Comparison of ENCODE assay signal across 17 cellular contexts in genomic region chr10:31456463-31456862, GRCh38.
DNase-seq lines count a peak whose midpoint lies in the region; ATAC-seq, FAIRE-seq and TF ChIP-seq lines count a peak whose summit lies in the region.
"Had no signal": no experiment of that assay in that cellular context is flagged by ENCODE, and none has a peak within 500 bp of the region (broad histone marks: within the 10 kb centered on the region; RNA-seq: fewer than 3 reads in every experiment).

No MANE protein-coding gene starts in this region.

- H3K9me2 ChIP-seq in GM23248 (ENCODE audit: insufficient read depth), result no peaks in the 10 kb centered on the region

- no peak for FAIRE-seq in kidney (lab: Jason Lieb, UNC)
- FAIRE-seq: D721Med had no signal

- peaks cover 4% of the 10 kb centered on the region for H3K9me3 Mint-ChIP-seq in glutamatergic neuron (ENCODE audit: unreplicated experiment)

- H3K4me3 Mint-ChIP-seq in glutamatergic neuron (ENCODE audit: unreplicated experiment), result no peak overlapping the region
- H3K4me3 Mint-ChIP-seq: CD4-positive, CD25-positive, alpha-beta regulatory T cell had no signal

- H3K27ac Mint-ChIP-seq in glutamatergic neuron (ENCODE audit: unreplicated experiment), result no peak overlapping the region
- H3K27ac Mint-ChIP-seq: CD4-positive, CD25-positive, alpha-beta regulatory T cell had no signal

- H3K4me3 ChIP-seq in AG10803 (ENCODE audit: low read length) (no peak overlapping the region), GM23248 (no peak overlapping the region), astrocyte of the cerebellum (ENCODE audit: low read depth, low read length) (no peak overlapping the region), fibroblast of pulmonary artery (replicated peaks; ENCODE audit: low read depth, low read length) (no peak overlapping the region), kidney (ENCODE audit: low read length in 2 of 2) (no peak overlapping the region)

- peaks cover 100% of the 10 kb centered on the region for H3K79me2 ChIP-seq in GM23248 (ENCODE audit: insufficient read depth)

- peaks cover 5% of the 10 kb centered on the region for H3K27me3 Mint-ChIP-seq in glutamatergic neuron (ENCODE audit: unreplicated experiment)
- H3K27me3 Mint-ChIP-seq: CD4-positive, CD25-positive, alpha-beta regulatory T cell had no signal

- in situ Hi-C loops in GM23248 (cut with MboI), result no loop called here
- in situ Hi-C loops in astrocyte of the cerebellum (cut with HindIII; ENCODE audit: low sequenced_read_pairs), result no loop called here

- H3K4me1 ChIP-seq in GM23248 (ENCODE audit: insufficient read depth) (peaks cover 13% of the 10 kb centered on the region; the same call in 1 of the 2 replicates), kidney (ENCODE audit: control insufficient read depth in 1 of 2, insufficient read depth in 1 of 2, low read depth in 1 of 2, low read length in 2 of 2) (peaks cover 0 to 2% of the 10 kb centered on the region in 2 donors)
- H3K4me1 ChIP-seq: BE2C, Caco-2 had no signal

- H3K9ac ChIP-seq in GM23248 (no peak overlapping the region), kidney (ENCODE audit: low read length in 2 of 2) (no peak overlapping the region)

- intact Hi-C loops in kidney (cut with DNase I), result no loop called here

- no peak for TF ChIP-seq POLR2A in erythroblast (IDR thresholded peaks at IDR 0.05; ENCODE audit: low read length)

- H3K4me1 Mint-ChIP-seq in glutamatergic neuron (ENCODE audit: low read depth, unreplicated experiment), result peaks cover 8% of the 10 kb centered on the region

- H2AFZ ChIP-seq in GM23248, result no peak overlapping the region

- H3K9me3 ChIP-seq in GM23248 (ENCODE audit: low read depth) (no peaks in the 10 kb centered on the region), kidney (ENCODE audit: control insufficient read depth in 1 of 2, low read length in 2 of 2) (peaks cover 0 to 2% of the 10 kb centered on the region in 2 donors)
- H3K9me3 ChIP-seq: BE2C, Caco-2 had no signal

- TF ChIP-seq CTCF in AG10803 (conservative IDR thresholded peaks at IDR 0.05; ENCODE audit: low read length) (no peak), astrocyte of the cerebellum (IDR thresholded peaks at IDR 0.05; ENCODE audit: low read depth, low read length, missing control alignments) (no peak), fibroblast of pulmonary artery (IDR thresholded peaks at IDR 0.05; ENCODE audit: low read length, missing control alignments) (no peak), kidney (IDR thresholded peaks at IDR 0.05; ENCODE audit: borderline replicate concordance, extremely low read depth, insufficient read depth) (no peak), glutamatergic neuron (IDR thresholded peaks at IDR 0.05; ENCODE audit: partially characterized antibody, unreplicated experiment) (no peak)

- H3F3A ChIP-seq in GM23248 (ENCODE audit: insufficient read depth), result 0 out of 2 replicates have a peak, but pooled peaks cover 6% of the 10 kb centered on the region

- 0 out of 2 replicates have a peak, but pooled peaks cover 5% of the 10 kb centered on the region for H4K20me1 ChIP-seq in GM23248 (ENCODE audit: insufficient read depth)

- no peaks in the 10 kb centered on the region for H3K27me3 ChIP-seq in GM23248 (replicated peaks; ENCODE audit: insufficient read depth)
- H3K27me3 ChIP-seq: BE2C had no signal

- H3K4me2 ChIP-seq in GM23248 (ENCODE audit: unreplicated experiment), result no peak overlapping the region

- peaks cover 7% of the 10 kb centered on the region for H3K36me3 Mint-ChIP-seq in glutamatergic neuron (ENCODE audit: unreplicated experiment)

- 47 to 64% methylated on average over 1 of the region's 1 CpG for WGBS in GM23248 (ENCODE audit: low coverage in 1 of 2, low lambda C conversion rate in 2 of 2, missing lambda C conversion rate in 2 of 2), 2 experiments

- DNase-seq in AG10803 (ENCODE audit: low read depth) (peak; percentile 9), GM23248 (peak; percentile 6), astrocyte of the cerebellum (ENCODE audit: low read depth) (peak; percentile 20), fibroblast of pulmonary artery (ENCODE audit: low read depth) (peak; percentile 20), kidney (no peak), erythroblast (lab: John Stamatoyannopoulos, UW) (no peak), glutamatergic neuron (no peak)
- DNase-seq: 8988T; BE2C; C1 segment of cervical spinal cord; Caco-2; CD4-positive, CD25-positive, alpha-beta regulatory T cell; GF-D8; HCEC 1CT had no signal

- no peak for ATAC-seq in GM21360 (IDR thresholded peaks at IDR 0.05; ENCODE audit: unreplicated experiment)

- no peak overlapping the region for H3K27ac ChIP-seq in GM23248
- H3K27ac ChIP-seq in kidney (ENCODE audit: low read depth in 2 of 2, low read length in 2 of 2), result no peak overlapping the region
- H3K27ac ChIP-seq: HL-60 had no signal

- H3K36me3 ChIP-seq in GM23248 (ENCODE audit: low read depth) (peaks cover 4% of the 10 kb centered on the region; the same call in 1 of the 2 replicates), kidney (ENCODE audit: control insufficient read depth in 1 of 2, insufficient read depth in 2 of 2, low read length in 2 of 2) (no peaks in the 10 kb centered on the region)

Comparison
In these comparisons a context has a peak if more than half of its experiments do, and no peak if none do; other contexts are left out.
1. DNase-seq: peak in AG10803 (single experiment), GM23248 (single experiment), astrocyte of the cerebellum (single experiment) and fibroblast of pulmonary artery (single experiment); none in kidney (single experiment), erythroblast (0 of 2) and glutamatergic neuron (single experiment).